26 cellular contexts compared by ENCODE assay signal in genomic region chr14:77832301-77832700, GRCh38.
"Had no signal": no experiment of that assay in that cellular context is flagged by ENCODE, and none has a peak within 500 bp of the region (broad histone marks: within the 10 kb centered on the region; RNA-seq: fewer than 3 reads in every experiment).

No MANE protein-coding gene starts in this region.

- H3K4me1 ChIP-seq: adrenal gland, breast epithelium, gastroesophageal sphincter had no signal

- H3K27ac ChIP-seq: adrenal gland, breast epithelium, cardiac muscle cell, coronary artery, gastroesophageal sphincter had no signal

- H3K27me3 ChIP-seq: adrenal gland, breast epithelium, cardiac muscle cell, dorsolateral prefrontal cortex, gastroesophageal sphincter had no signal

- H3K9me3 ChIP-seq: adrenal gland, breast epithelium, gastroesophageal sphincter had no signal

- DNase-seq: activated CD4-positive, alpha-beta memory T cell treated with anti-CD3 and anti-CD28 coated beads for 36 hours; activated CD4-positive, alpha-beta T cell treated with anti-CD3 and anti-CD28 coated beads for 36 hours; activated CD4-positive, alpha-beta T cell treated with anti-CD3 and anti-CD28 coated beads, Interleukin-2, amount 10 ng/mL, durations not matched to agents 24 days and 14 days; activated CD4-positive, CD25-positive, alpha-beta regulatory T cell; activated CD4-positive, CD25-positive, alpha-beta regulatory T cell treated with anti-CD3 and anti-CD28 coated beads, Interleukin-2, amount 50 U/mL, for 72 hours; activated CD8-positive, alpha-beta memory T cell treated with anti-CD3 and anti-CD28 coated beads, Interleukin-2, amount 10 ng/mL, durations not matched to agents 7 days and 5 days; activated CD8-positive, alpha-beta memory T cell treated with anti-CD3 and anti-CD28 coated beads, Interleukin-2, amount 50 U/mL, for 4 hours; activated CD8-positive, alpha-beta T cell treated with anti-CD3 and anti-CD28 coated beads, Interleukin-2, amount 10 ng/mL, durations not matched to agents 7 days and 5 days; activated effector memory CD4-positive, alpha-beta T cell treated with anti-CD3 and anti-CD28 coated beads, Interleukin-2, amount 50 U/mL, for 16 hours; activated naive CD4-positive, alpha-beta T cell treated with anti-CD3 and anti-CD28 coated beads for 36 hours; activated naive CD8-positive, alpha-beta T cell treated with anti-CD3 and anti-CD28 coated beads for 36 hours; activated naive CD8-positive, alpha-beta T cell treated with anti-CD3 and anti-CD28 coated beads, Interleukin-2, amount 50 U/mL, for 24 hours; activated T-cell treated with anti-CD3 and anti-CD28 coated beads, Interleukin-2, amount 50 U/mL, for 1 hour; activated T-cell treated with anti-CD3 and anti-CD28 coated beads, Interleukin-2, amount 50 U/mL, for 48 hours; adrenal gland; aorta; effector memory CD4-positive, alpha-beta T cell; endodermal cell; foreskin melanocyte; T-helper 2 cell had no signal

- H3K4me3 ChIP-seq: adrenal gland, breast epithelium, cardiac muscle cell, coronary artery, dorsolateral prefrontal cortex, gastroesophageal sphincter had no signal

- H3K36me3 ChIP-seq: adrenal gland, breast epithelium, cardiac muscle cell had no signal

- ATAC-seq: activated CD4-positive, alpha-beta T cell treated with anti-CD3 and anti-CD28 coated beads for 36 hours; activated CD8-positive, alpha-beta memory T cell treated with anti-CD3 and anti-CD28 coated beads, Interleukin-2, amount 10 ng/mL, durations not matched to agents 7 days and 5 days; activated CD8-positive, alpha-beta T cell treated with anti-CD3 and anti-CD28 coated beads, Interleukin-2, amount 10 ng/mL, durations not matched to agents 7 days and 5 days; activated naive CD8-positive, alpha-beta T cell treated with anti-CD3 and anti-CD28 coated beads, Interleukin-2, amount 50 U/mL, for 24 hours; esophagus mucosa; gastroesophageal sphincter had no signal
